ENCODE assay signal across 28 cellular contexts in genomic region chr3:10566451-10566850, GRCh38.
"Had no signal": no experiment of that assay in that cellular context is flagged by ENCODE, and none has a peak within 500 bp of the region (broad histone marks: within the 10 kb centered on the region; RNA-seq: fewer than 3 reads in every experiment).

No MANE protein-coding gene starts in this region.

- H3K27ac ChIP-seq: adrenal gland, ascending aorta, body of pancreas, brain microvascular endothelial cell, breast epithelium, cardiac muscle cell had no signal

- H3K9me3 ChIP-seq: adrenal gland, ascending aorta, breast epithelium had no signal

- DNase-seq: activated effector memory CD4-positive, alpha-beta T cell treated with Interleukin-2 at 50 U/mL for 16 hours; activated gamma-delta T cell; activated gamma-delta T cell treated with Interleukin-2 at 50 U/mL for 16 hours; activated naive CD4-positive, alpha-beta T cell; activated naive CD4-positive, alpha-beta T cell treated with anti-CD3 and anti-CD28 coated beads for 36 hours; activated naive CD4-positive, alpha-beta T cell treated with anti-CD3 and anti-CD28 coated beads, Interleukin-2, amount 10 ng/mL, durations not matched to agents 7 days and 5 days; activated naive CD4-positive, alpha-beta T cell treated with anti-CD3 and anti-CD28 coated beads, Interleukin-2, amount 50 U/mL, for 16 hours; activated naive CD4-positive, alpha-beta T cell treated with Interleukin-2 at 50 U/mL for 16 hours; activated naive CD8-positive, alpha-beta T cell treated with anti-CD3 and anti-CD28 coated beads for 36 hours; activated naive CD8-positive, alpha-beta T cell treated with anti-CD3 and anti-CD28 coated beads, Interleukin-2, amount 10 ng/mL, durations not matched to agents 7 days and 5 days; activated naive CD8-positive, alpha-beta T cell treated with anti-CD3 and anti-CD28 coated beads, Interleukin-2, amount 50 U/mL, for 24 hours; activated T-cell treated with anti-CD3 and anti-CD28 coated beads, Interleukin-2, amount 50 U/mL, for 1 hour; activated T-cell treated with anti-CD3 and anti-CD28 coated beads, Interleukin-2, amount 50 U/mL, for 24 hours; activated T-cell treated with anti-CD3 and anti-CD28 coated beads, Interleukin-2, amount 50 U/mL, for 4 hours; activated T-cell treated with anti-CD3 and anti-CD28 coated beads, Interleukin-2, amount 50 U/mL, for 48 hours; activated T-cell treated with anti-CD3 and anti-CD28 coated beads, Interleukin-2, amount 50 U/mL, for 72 hours; adrenal gland; amniotic stem cell; amygdala; anterior cingulate cortex; body of pancreas; brain microvascular endothelial cell; caudate nucleus; central memory CD4-positive, alpha-beta T cell; cerebellar nuclear complex had no signal

- H3K36me3 ChIP-seq: adrenal gland, ascending aorta, brain microvascular endothelial cell, breast epithelium, cardiac muscle cell had no signal

- H3K4me3 ChIP-seq: adrenal gland, ascending aorta, body of pancreas, breast epithelium, cardiac muscle cell had no signal

- H3K27me3 ChIP-seq: ascending aorta, body of pancreas had no signal
